ENCODE assay signal across 21 cellular contexts in the genomic region with DNA sequence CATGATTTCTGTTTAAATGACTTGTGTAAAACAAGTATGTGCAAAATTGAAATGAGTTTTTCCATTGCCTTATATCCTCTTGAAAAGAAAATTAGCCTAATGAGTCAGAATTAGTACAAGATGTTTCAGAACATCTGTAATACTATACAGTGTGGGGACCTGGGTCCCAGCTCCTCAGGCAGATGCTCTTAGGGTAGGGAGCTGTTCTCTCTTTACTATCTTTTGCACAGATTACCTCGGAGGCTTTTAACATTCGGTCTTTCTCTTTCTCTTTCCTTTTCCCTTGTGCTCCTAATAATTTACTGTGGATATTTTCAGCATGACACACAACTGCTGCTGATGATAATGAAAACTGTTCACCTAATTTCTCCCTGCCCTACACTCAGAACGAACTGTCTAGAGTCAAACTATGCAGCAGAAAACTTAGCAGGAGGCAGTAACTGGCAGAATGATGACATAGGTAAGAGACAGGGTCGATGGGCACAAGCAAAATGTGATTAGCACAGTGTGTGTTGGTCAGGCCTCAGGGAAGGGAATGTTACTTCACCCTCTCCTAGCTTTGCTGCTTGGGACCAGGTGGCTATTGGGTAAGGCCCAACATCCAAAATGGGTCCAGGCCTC.
"Had no signal": no experiment of that assay in that cellular context is flagged by ENCODE, and none has a peak within 500 bp of the region (broad histone marks: within the 10 kb centered on the region; RNA-seq: fewer than 3 reads in every experiment).

No MANE protein-coding gene starts in this region.

- H3K4me1 ChIP-seq: gastroesophageal sphincter, heart right ventricle, lower lobe of right lung, neural progenitor cell, parathyroid adenoma, sigmoid colon had no signal

- H3K27me3 Mint-ChIP-seq: T-helper 17 cell had no signal

- H3K4me3 Mint-ChIP-seq: activated CD8-positive, alpha-beta T cell treated with anti-CD3 and anti-CD28 coated beads, Interleukin-2, amount 10 ng/mL, durations not matched to agents 7 days and 5 days; endodermal cell; neural progenitor cell; stimulated activated effector memory CD8-positive, alpha-beta T cell treated with anti-CD3 and anti-CD28 coated beads, Interleukin-12 subunit alpha, Interleukin-12 subunit beta, amount 100 ng/mL, for 72 hours; T-helper 17 cell had no signal

- H3K27me3 ChIP-seq: brain microvascular endothelial cell, gastroesophageal sphincter, heart right ventricle, neural progenitor cell, sigmoid colon had no signal

- H3K36me3 ChIP-seq: brain microvascular endothelial cell, gastroesophageal sphincter, heart right ventricle, lower lobe of right lung, neural progenitor cell, sigmoid colon had no signal

- H3K4me3 ChIP-seq: gastroesophageal sphincter, heart right ventricle, lower lobe of right lung, neural progenitor cell, sigmoid colon had no signal

- ATAC-seq: activated CD8-positive, alpha-beta T cell treated with anti-CD3 and anti-CD28 coated beads, Interleukin-2, amount 10 ng/mL, durations not matched to agents 7 days and 5 days; activated naive CD4-positive, alpha-beta T cell treated with anti-CD3 and anti-CD28 coated beads, Interleukin-2, amount 50 U/mL, for 72 hours; gastroesophageal sphincter; heart right ventricle; left colon; lower lobe of right lung; stimulated activated effector memory CD8-positive, alpha-beta T cell treated with anti-CD3 and anti-CD28 coated beads, Interleukin-12 subunit alpha, Interleukin-12 subunit beta, amount 100 ng/mL, for 72 hours; T-helper 17 cell had no signal

- H3K9ac ChIP-seq: neural progenitor cell, parathyroid adenoma had no signal

- H3K36me3 Mint-ChIP-seq: activated naive CD4-positive, alpha-beta T cell treated with anti-CD3 and anti-CD28 coated beads, Interleukin-2, amount 50 U/mL, for 72 hours; neural progenitor cell; stimulated activated effector memory CD8-positive, alpha-beta T cell treated with anti-CD3 and anti-CD28 coated beads, Interleukin-12 subunit alpha, Interleukin-12 subunit beta, amount 100 ng/mL, for 72 hours had no signal

- FAIRE-seq: urothelium cell line had no signal

- H3K27ac Mint-ChIP-seq: activated CD8-positive, alpha-beta T cell treated with anti-CD3 and anti-CD28 coated beads, Interleukin-2, amount 10 ng/mL, durations not matched to agents 7 days and 5 days; activated naive CD4-positive, alpha-beta T cell treated with anti-CD3 and anti-CD28 coated beads, Interleukin-2, amount 50 U/mL, for 72 hours; endodermal cell; neural progenitor cell; stimulated activated effector memory CD8-positive, alpha-beta T cell treated with anti-CD3 and anti-CD28 coated beads, Interleukin-12 subunit alpha, Interleukin-12 subunit beta, amount 100 ng/mL, for 72 hours; T-helper 17 cell had no signal

- H3K9me3 ChIP-seq: gastroesophageal sphincter, heart right ventricle, lower lobe of right lung, sigmoid colon had no signal

- H3K27ac ChIP-seq: brain microvascular endothelial cell, gastroesophageal sphincter, heart right ventricle, lower lobe of right lung, neural progenitor cell, parathyroid adenoma, sigmoid colon had no signal

- DNase-seq: activated CD4-positive, alpha-beta T cell treated with anti-CD3 and anti-CD28 coated beads for 4 hours; activated CD8-positive, alpha-beta memory T cell treated with anti-CD3 and anti-CD28 coated beads, Interleukin-2, amount 50 U/mL, for 4 hours; activated CD8-positive, alpha-beta T cell treated with anti-CD3 and anti-CD28 coated beads, Interleukin-2, amount 10 ng/mL, durations not matched to agents 7 days and 5 days; activated gamma-delta T cell; activated T-cell treated with anti-CD3 and anti-CD28 coated beads, Interleukin-2, amount 50 U/mL, for 48 hours; amygdala; brain microvascular endothelial cell; cerebellar nuclear complex; endodermal cell; heart right ventricle; left colon; lower lobe of right lung; midbrain; sigmoid colon; T-helper 17 cell had no signal

- H3K4me2 ChIP-seq: neural progenitor cell had no signal

- H3K9me3 Mint-ChIP-seq: endodermal cell had no signal

- H3K79me2 ChIP-seq: parathyroid adenoma had no signal

- H2AFZ ChIP-seq: neural progenitor cell, parathyroid adenoma had no signal

- H3K4me1 Mint-ChIP-seq: stimulated activated effector memory CD8-positive, alpha-beta T cell treated with anti-CD3 and anti-CD28 coated beads, Interleukin-12 subunit alpha, Interleukin-12 subunit beta, amount 100 ng/mL, for 72 hours; T-helper 17 cell had no signal
